In genomic region chr19:55674459-55674840, GRCh38 we compare ENCODE assay signal across 8 cellular contexts. TPM values are rescaled to one million over a fixed set of nuclear protein-coding genes. Genes with fewer than 3 reads are reported as not detected.
A peak's percentile ranks its signal among the peaks of the same experiment; 100 is the strongest.
DNase-seq lines count a peak whose midpoint lies in the region; ATAC-seq and TF ChIP-seq lines count a peak whose summit lies in the region.

No MANE protein-coding gene starts in this region.

- H3K79me2 ChIP-seq in hepatocyte, result peaks cover 88% of the 10 kb centered on the region

- peak overlapping the region; percentile 40 for H3K4me3 Mint-ChIP-seq in activated T-helper 1 cell treated with anti-CD3 and anti-CD28 coated beads, Interleukin-12 subunit alpha, Interleukin-12 subunit beta, Interleukin-2, Interleukin-4 antibody, amounts not matched to agents 30 ng/mL and 10 ng/mL and 1 ng/mL, durations not matched to agents 14 hours and 24 hours and 36 hours
- peak overlapping the region; percentile 93 for H3K4me3 Mint-ChIP-seq in stimulated activated effector memory CD8-positive, alpha-beta T cell treated with anti-CD3 and anti-CD28 coated beads, Interleukin-12 subunit alpha, Interleukin-12 subunit beta, amount 100 ng/mL, for 72 hours

- H3K36me3 Mint-ChIP-seq in activated T-helper 1 cell treated with anti-CD3 and anti-CD28 coated beads, Interleukin-12 subunit alpha, Interleukin-12 subunit beta, Interleukin-2, Interleukin-4 antibody, amounts not matched to agents 30 ng/mL and 10 ng/mL and 1 ng/mL, durations not matched to agents 14 hours and 24 hours and 36 hours (ENCODE audit: low read depth), result peaks cover 47% of the 10 kb centered on the region
- H3K36me3 Mint-ChIP-seq in stimulated activated effector memory CD8-positive, alpha-beta T cell treated with anti-CD3 and anti-CD28 coated beads, Interleukin-12 subunit alpha, Interleukin-12 subunit beta, amount 100 ng/mL, for 72 hours, result peaks cover 92% of the 10 kb centered on the region

- peak overlapping the region; percentile 3 for H2AFZ ChIP-seq in hepatocyte

- intact Hi-C loops in activated T-helper 1 cell treated with anti-CD3 and anti-CD28 coated beads, Interleukin-12 subunit alpha, Interleukin-12 subunit beta, Interleukin-2, Interleukin-4 antibody, amounts not matched to agents 30 ng/mL and 10 ng/mL and 1 ng/mL, durations not matched to agents 14 hours and 24 hours and 36 hours (cut with micrococcal nuclease), result loop anchor here (2.0 kb wide), 1 partner anchor 40 kb away; no protein-coding TSS in a partner anchor
- intact Hi-C loops in mucosa of descending colon (cut with DNase I, micrococcal nuclease), result no loop called here

- H3K4me3 ChIP-seq in HL-60 (replicated peaks; ENCODE audit: insufficient read depth, low read length) (peak overlapping the region; percentile 65), hepatocyte (peak overlapping the region; percentile 36), mucosa of descending colon (no peak overlapping the region)

- H3K4me2 ChIP-seq in hepatocyte, result peak overlapping the region; percentile 87

- no peak for TF ChIP-seq CTCF in HL-60 (IDR thresholded peaks at IDR 0.05; ENCODE audit: insufficient read depth, low read length)
- TF ChIP-seq CTCF in hepatocyte (IDR thresholded peaks at IDR 0.05; ENCODE audit: poor library complexity), result no peak
- no peak for TF ChIP-seq CTCF in mucosa of descending colon (IDR thresholded peaks at IDR 0.05)

- no peaks in the 10 kb centered on the region for H3K27me3 Mint-ChIP-seq in activated T-helper 1 cell treated with anti-CD3 and anti-CD28 coated beads, Interleukin-12 subunit alpha, Interleukin-12 subunit beta, Interleukin-2, Interleukin-4 antibody, amounts not matched to agents 30 ng/mL and 10 ng/mL and 1 ng/mL, durations not matched to agents 14 hours and 24 hours and 36 hours (ENCODE audit: insufficient read depth)

- peaks cover 73% of the 10 kb centered on the region for H4K20me1 ChIP-seq in hepatocyte (ENCODE audit: insufficient read depth, poor library complexity, severe bottlenecking)

- 29% methylated on average over 16 of the region's 17 CpGs for whole genome bisulfite sequencing in hepatocyte (ENCODE audit: low lambda C conversion rate, missing lambda C conversion rate)

- H3K27me3 ChIP-seq in HL-60 (ENCODE audit: insufficient read depth, poor library complexity, severe bottlenecking), result no peaks in the 10 kb centered on the region
- no peaks in the 10 kb centered on the region for H3K27me3 ChIP-seq in hepatocyte

- peaks cover 42% of the 10 kb centered on the region for H3K4me1 Mint-ChIP-seq in activated T-helper 1 cell treated with anti-CD3 and anti-CD28 coated beads, Interleukin-12 subunit alpha, Interleukin-12 subunit beta, Interleukin-2, Interleukin-4 antibody, amounts not matched to agents 30 ng/mL and 10 ng/mL and 1 ng/mL, durations not matched to agents 14 hours and 24 hours and 36 hours (ENCODE audit: low read depth)
- peaks cover 77% of the 10 kb centered on the region for H3K4me1 Mint-ChIP-seq in stimulated activated effector memory CD8-positive, alpha-beta T cell treated with anti-CD3 and anti-CD28 coated beads, Interleukin-12 subunit alpha, Interleukin-12 subunit beta, amount 100 ng/mL, for 72 hours

- H3K9me2 ChIP-seq in hepatocyte (replicated peaks; ENCODE audit: insufficient read depth), result no peaks in the 10 kb centered on the region

- peak overlapping the region; percentile 73 for H3K27ac Mint-ChIP-seq in activated T-helper 1 cell treated with anti-CD3 and anti-CD28 coated beads, Interleukin-12 subunit alpha, Interleukin-12 subunit beta, Interleukin-2, Interleukin-4 antibody, amounts not matched to agents 30 ng/mL and 10 ng/mL and 1 ng/mL, durations not matched to agents 14 hours and 24 hours and 36 hours
- peak overlapping the region; percentile 84 for H3K27ac Mint-ChIP-seq in stimulated activated effector memory CD8-positive, alpha-beta T cell treated with anti-CD3 and anti-CD28 coated beads, Interleukin-12 subunit alpha, Interleukin-12 subunit beta, amount 100 ng/mL, for 72 hours

- no peaks in the 10 kb centered on the region for H3K9me3 ChIP-seq in hepatocyte (ENCODE audit: low read depth)
- H3K9me3 ChIP-seq in mucosa of descending colon, result no peaks in the 10 kb centered on the region

- H3K4me1 ChIP-seq in hepatocyte (ENCODE audit: insufficient read depth) (peaks cover 27% of the 10 kb centered on the region), mucosa of descending colon (ENCODE audit: low read depth) (peaks cover 37% of the 10 kb centered on the region)

- H3K27ac ChIP-seq in HL-60 (replicated peaks) (peak overlapping the region; percentile 69), hepatocyte (peak overlapping the region; percentile 89)

- no peak for ATAC-seq in stimulated activated effector memory CD8-positive, alpha-beta T cell treated with anti-CD3 and anti-CD28 coated beads, Interleukin-12 subunit alpha, Interleukin-12 subunit beta, amount 100 ng/mL, for 72 hours
- ATAC-seq in mucosa of descending colon, result no peak

- DNase-seq in HL-60 (ENCODE audit: low read depth in 1 of 2, low spot score in 1 of 2) (no peak), hepatocyte (ENCODE audit: low spot score) (no peak), NCI-H226 (no peak), NCI-H187 treated with DMSO at 0.1 percent for 48 hours (lab: John Stamatoyannopoulos, UW) (no peak), NCI-H2081 treated with DMSO at 0.1 percent for 48 hours (lab: John Stamatoyannopoulos, UW) (no peak), mucosa of descending colon (no peak)
- no peak for DNase-seq in activated T-helper 1 cell treated with anti-CD3 and anti-CD28 coated beads, Interleukin-12 subunit alpha, Interleukin-12 subunit beta, Interleukin-2, Interleukin-4 antibody, amounts not matched to agents 30 ng/mL and 10 ng/mL and 1 ng/mL, durations not matched to agents 14 hours and 24 hours and 36 hours (ENCODE audit: low spot score)
- DNase-seq in stimulated activated effector memory CD8-positive, alpha-beta T cell treated with anti-CD3 and anti-CD28 coated beads, Interleukin-12 subunit alpha, Interleukin-12 subunit beta, amount 100 ng/mL, for 72 hours (ENCODE audit: low spot score in 2 of 2), result no peak

- H3K9me3 Mint-ChIP-seq in activated T-helper 1 cell treated with anti-CD3 and anti-CD28 coated beads, Interleukin-12 subunit alpha, Interleukin-12 subunit beta, Interleukin-2, Interleukin-4 antibody, amounts not matched to agents 30 ng/mL and 10 ng/mL and 1 ng/mL, durations not matched to agents 14 hours and 24 hours and 36 hours, result no peaks in the 10 kb centered on the region
- no peaks in the 10 kb centered on the region for H3K9me3 Mint-ChIP-seq in stimulated activated effector memory CD8-positive, alpha-beta T cell treated with anti-CD3 and anti-CD28 coated beads, Interleukin-12 subunit alpha, Interleukin-12 subunit beta, amount 100 ng/mL, for 72 hours

- H3K36me3 ChIP-seq in hepatocyte (replicated peaks; ENCODE audit: insufficient read depth, low read depth), result no peaks in the 10 kb centered on the region
- peaks cover 5% of the 10 kb centered on the region for H3K36me3 ChIP-seq in mucosa of descending colon (ENCODE audit: low read depth)

RNA-seq across cellular contexts. Expression of gene EPN1, which starts 0.6 kb away (rescaled TPM):
- total RNA-seq in activated T-helper 1 cell treated with anti-CD3 and anti-CD28 coated beads, Interleukin-12 subunit alpha, Interleukin-12 subunit beta, Interleukin-2, Interleukin-4 antibody, amounts not matched to agents 30 ng/mL and 10 ng/mL and 1 ng/mL, durations not matched to agents 14 hours and 24 hours and 36 hours, result 46.0 and 48.3 TPM in 2 replicates
- total RNA-seq in hepatocyte (40.2 and 74.8 TPM in 2 replicates), mucosa of descending colon (100 to 1,000 TPM; 156 to 251 (median 192) TPM)
- polyA plus RNA-seq in hepatocyte, result 154 and 165 TPM in 2 replicates

RNA-seq across cellular contexts. Expression of gene U2AF2, which starts 19.6 kb away (rescaled TPM):
- total RNA-seq in activated T-helper 1 cell treated with anti-CD3 and anti-CD28 coated beads, Interleukin-12 subunit alpha, Interleukin-12 subunit beta, Interleukin-2, Interleukin-4 antibody, amounts not matched to agents 30 ng/mL and 10 ng/mL and 1 ng/mL, durations not matched to agents 14 hours and 24 hours and 36 hours, result 384 and 394 TPM in 2 replicates
- total RNA-seq in hepatocyte (94.6 and 99.6 TPM in 2 replicates), mucosa of descending colon (100 to 1,000 TPM; 162 to 194 (median 163) TPM)
- polyA plus RNA-seq in hepatocyte, result 16.1 and 18.0 TPM in 2 replicates

RNA-seq across cellular contexts. Expression of gene CCDC106, which starts 26.4 kb away (rescaled TPM):
- 7.3 and 9.0 TPM in 2 replicates for total RNA-seq in activated T-helper 1 cell treated with anti-CD3 and anti-CD28 coated beads, Interleukin-12 subunit alpha, Interleukin-12 subunit beta, Interleukin-2, Interleukin-4 antibody, amounts not matched to agents 30 ng/mL and 10 ng/mL and 1 ng/mL, durations not matched to agents 14 hours and 24 hours and 36 hours
- total RNA-seq in hepatocyte (13.0 and 18.3 TPM in 2 replicates), mucosa of descending colon (10 to 100 TPM in 1 of 3 donors, 1 to 10 TPM in 2; 5.5 to 14.8 (median 6.3) TPM)
- 30.5 and 31.7 TPM in 2 replicates for polyA plus RNA-seq in hepatocyte

RNA-seq across cellular contexts. Expression of gene ZNF581, which starts 31.0 kb away (rescaled TPM):
- 35.6 and 36.4 TPM in 2 replicates for total RNA-seq in activated T-helper 1 cell treated with anti-CD3 and anti-CD28 coated beads, Interleukin-12 subunit alpha, Interleukin-12 subunit beta, Interleukin-2, Interleukin-4 antibody, amounts not matched to agents 30 ng/mL and 10 ng/mL and 1 ng/mL, durations not matched to agents 14 hours and 24 hours and 36 hours
- 12.2 and 17.3 TPM in 2 replicates for total RNA-seq in hepatocyte
- polyA plus RNA-seq in hepatocyte, result 14.2 and 22.5 TPM in 2 replicates
- total RNA-seq in mucosa of descending colon, result 10 to 100 TPM; 15.2 to 22.5 (median 20.1) TPM

RNA-seq across cellular contexts. Expression of gene ZNF580, which starts 33.6 kb away (rescaled TPM):
- 39.8 and 40.4 TPM in 2 replicates for total RNA-seq in activated T-helper 1 cell treated with anti-CD3 and anti-CD28 coated beads, Interleukin-12 subunit alpha, Interleukin-12 subunit beta, Interleukin-2, Interleukin-4 antibody, amounts not matched to agents 30 ng/mL and 10 ng/mL and 1 ng/mL, durations not matched to agents 14 hours and 24 hours and 36 hours
- total RNA-seq in hepatocyte, result 6.1 and 10.1 TPM in 2 replicates
- polyA plus RNA-seq in hepatocyte, result 53.8 and 71.5 TPM in 2 replicates
- 10 to 100 TPM; 29.6 to 46.0 (median 31.6) TPM for total RNA-seq in mucosa of descending colon
